In genomic region chr10:23643396-23643795, GRCh38 we compare ENCODE assay signal across 12 cellular contexts.
DNase-seq lines count a peak whose midpoint lies in the region; ATAC-seq and TF ChIP-seq lines count a peak whose summit lies in the region.
"Had no signal": no experiment of that assay in that cellular context is flagged by ENCODE, and none has a peak within 500 bp of the region (broad histone marks: within the 10 kb centered on the region; RNA-seq: fewer than 3 reads in every experiment).

No MANE protein-coding gene starts in this region.

- peaks cover 14% of the 10 kb centered on the region for H3K27me3 ChIP-seq in RWPE2 (ENCODE audit: insufficient read depth, poor library complexity, severe bottlenecking)
- H3K27me3 ChIP-seq in upper lobe of right lung, result no peaks in the 10 kb centered on the region
- H3K27me3 ChIP-seq: uterus had no signal

- intact Hi-C loops in upper lobe of right lung (cut with DNase I), result no loop called here

- no peak overlapping the region for H3K27ac Mint-ChIP-seq in stimulated activated naive CD8-positive, alpha-beta T cell treated with anti-CD3 and anti-CD28 coated beads, Interleukin-15, amount 100 ng/mL, for 72 hours

- no peak overlapping the region for H3K27ac ChIP-seq in RWPE2 (ENCODE audit: poor library complexity, severe bottlenecking)
- H3K27ac ChIP-seq in upper lobe of right lung, result no peak overlapping the region
- H3K27ac ChIP-seq: uterus, WERI-Rb-1 had no signal

- no peak for DNase-seq in stimulated activated naive CD8-positive, alpha-beta T cell treated with anti-CD3 and anti-CD28 coated beads, Interleukin-15, amount 100 ng/mL, for 72 hours
- no peak for DNase-seq in stimulated activated naive CD8-positive, alpha-beta T cell treated with anti-CD3 and anti-CD28 coated beads, Interleukin-15, Interleukin-2, amounts not matched to agents 100 U/mL and 50 U/mL, for 24 hours
- DNase-seq in RWPE2 (ENCODE audit: low spot score) (no peak), globus pallidus (ENCODE audit: low spot score) (peak; percentile 19), upper lobe of right lung (no peak), HPDE6-E6E7 (ENCODE audit: extremely low spot score) (no peak), GM13977 (ENCODE audit: low spot score) (no peak), NCI-H187 treated with DMSO at 0.1 percent for 48 hours (lab: John Stamatoyannopoulos, UW) (no peak)
- DNase-seq: activated T-cell treated with anti-CD3 and anti-CD28 coated beads for 4 hours, NCI-H1694 treated with DMSO at 0.1 percent for 48 hours, uterus, WERI-Rb-1 had no signal

- peaks cover 7% of the 10 kb centered on the region for H3K4me1 Mint-ChIP-seq in stimulated activated naive CD8-positive, alpha-beta T cell treated with anti-CD3 and anti-CD28 coated beads, Interleukin-15, amount 100 ng/mL, for 72 hours

- H3K4me3 ChIP-seq in RWPE2 (ENCODE audit: severe bottlenecking) (no peak overlapping the region), upper lobe of right lung (no peak overlapping the region)
- H3K4me3 ChIP-seq: uterus had no signal

- peaks cover 28% of the 10 kb centered on the region for H3K27me3 Mint-ChIP-seq in stimulated activated naive CD8-positive, alpha-beta T cell treated with anti-CD3 and anti-CD28 coated beads, Interleukin-15, amount 100 ng/mL, for 72 hours

- peak; percentile 40 for ATAC-seq in stimulated activated naive CD8-positive, alpha-beta T cell treated with anti-CD3 and anti-CD28 coated beads, Interleukin-15, amount 100 ng/mL, for 72 hours
- ATAC-seq in stimulated activated naive CD8-positive, alpha-beta T cell treated with anti-CD3 and anti-CD28 coated beads, Interleukin-15, Interleukin-2, amounts not matched to agents 100 U/mL and 50 U/mL, for 24 hours, result no peak
- ATAC-seq in RWPE2 (ENCODE audit: low read depth) (peak; percentile 44), upper lobe of right lung (peak; percentile 96)

- no peaks in the 10 kb centered on the region for H3K9me3 ChIP-seq in RWPE2 (ENCODE audit: severe bottlenecking)
- H3K9me3 ChIP-seq in upper lobe of right lung, result no peaks in the 10 kb centered on the region
- H3K9me3 ChIP-seq: uterus had no signal

- H3K4me1 ChIP-seq in RWPE2 (ENCODE audit: insufficient read depth, poor library complexity, severe bottlenecking), result no peaks in the 10 kb centered on the region
- no peaks in the 10 kb centered on the region for H3K4me1 ChIP-seq in upper lobe of right lung
- H3K4me1 ChIP-seq: uterus had no signal

- peaks cover 0 to under 1% of the 10 kb centered on the region in 2 donors for H3K9me3 Mint-ChIP-seq in stimulated activated naive CD8-positive, alpha-beta T cell treated with anti-CD3 and anti-CD28 coated beads, Interleukin-15, amount 100 ng/mL, for 72 hours

- TF ChIP-seq CTCF in RWPE2 (IDR thresholded peaks at IDR 0.05; ENCODE audit: poor library complexity, severe bottlenecking) (no peak), upper lobe of right lung (IDR thresholded peaks at IDR 0.05) (no peak), GM13977 (IDR thresholded peaks at IDR 0.05; ENCODE audit: extremely low read depth, insufficient read depth, missing control alignments) (no peak)

- in situ Hi-C loops in GM13977 (cut with MboI; ENCODE audit: low pct_unique_long_range_greater_than_20kb, low sequenced_read_pairs, unreplicated experiment), result no loop called here

- no peak overlapping the region for H3K4me3 Mint-ChIP-seq in stimulated activated naive CD8-positive, alpha-beta T cell treated with anti-CD3 and anti-CD28 coated beads, Interleukin-15, amount 100 ng/mL, for 72 hours

- H3K36me3 ChIP-seq in RWPE2 (ENCODE audit: low read depth) (no peaks in the 10 kb centered on the region), upper lobe of right lung (no peaks in the 10 kb centered on the region)
- H3K36me3 ChIP-seq: uterus, WERI-Rb-1 had no signal
